In the genomic region with DNA sequence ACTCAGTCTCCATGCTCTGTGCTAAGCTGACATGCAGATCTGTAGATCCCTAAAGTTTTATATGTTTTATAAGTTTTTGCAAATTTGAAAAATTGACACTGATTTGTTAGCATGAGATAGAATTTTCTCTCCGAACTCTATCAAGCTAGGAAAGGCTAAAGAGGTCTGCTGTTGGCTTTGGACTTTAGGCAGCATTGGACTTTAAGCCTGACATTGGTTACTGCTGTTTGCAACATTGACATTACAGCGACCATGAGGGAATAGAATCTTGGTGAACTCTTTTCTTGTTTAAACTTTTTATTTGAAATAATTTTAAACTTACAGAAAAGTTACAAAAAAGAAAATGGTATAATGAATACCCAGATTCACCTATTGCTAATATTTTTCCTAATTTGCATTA, we compare ENCODE assay signal across 7 cellular contexts.
"Had no signal": no experiment of that assay in that cellular context is flagged by ENCODE, and none has a peak within 500 bp of the region (broad histone marks: within the 10 kb centered on the region; RNA-seq: fewer than 3 reads in every experiment).

No MANE protein-coding gene starts in this region.

- FAIRE-seq: G401.6, GM12878, GM12892, GM18507, GM19239 had no signal

- H3K4me3 ChIP-seq: GM12878 had no signal

- DNase-seq: GDM1, GF-D8 had no signal

- ATAC-seq: GM12878 had no signal
